Comparison of ENCODE assay signal across 8 cellular contexts in the genomic region with DNA sequence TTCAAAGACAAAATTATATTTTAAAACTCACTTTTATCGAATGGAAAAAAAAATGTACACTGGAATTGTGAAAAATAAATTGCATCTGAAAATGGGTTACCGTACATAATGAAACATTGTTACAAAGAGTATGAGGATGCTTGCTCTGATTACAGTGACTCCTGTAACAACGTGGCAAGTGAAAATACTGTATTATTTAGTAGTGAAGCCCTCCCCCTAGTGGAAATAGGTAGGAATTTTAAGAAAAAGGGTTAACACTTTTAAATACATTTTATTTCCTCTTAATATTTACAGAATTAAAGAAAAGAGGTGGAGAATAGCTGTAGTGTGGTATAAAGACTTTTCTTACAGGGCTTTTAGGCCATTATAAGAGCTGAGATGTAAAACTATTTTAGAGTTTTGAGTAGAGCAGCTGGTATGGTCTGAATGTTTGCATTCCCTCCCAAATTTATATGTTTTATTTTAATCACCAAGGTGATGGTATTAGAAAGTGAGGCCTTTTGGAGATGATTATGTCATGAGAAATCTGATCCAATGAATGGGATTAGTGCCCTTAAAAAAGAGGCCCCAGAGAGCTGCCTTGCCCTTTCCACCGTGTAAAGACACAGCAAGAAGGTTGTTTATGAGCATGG. TPM values are rescaled to one million over a fixed set of nuclear protein-coding genes. Genes with fewer than 3 reads are reported as not detected.
DNase-seq lines count a peak whose midpoint lies in the region; ATAC-seq and TF ChIP-seq lines count a peak whose summit lies in the region.

No MANE protein-coding gene starts in this region.

- peaks cover 5% of the 10 kb centered on the region for H3K36me3 Mint-ChIP-seq in activated T-cell treated with anti-CD3 and anti-CD28 coated beads, Interleukin-2, amount 50 U/mL, for 4 hours (ENCODE audit: insufficient read depth)
- H3K36me3 Mint-ChIP-seq in activated T-cell treated with anti-CD3 and anti-CD28 coated beads, Interleukin-2, amount 50 U/mL, for 24 hours (ENCODE audit: low read depth): peaks cover 13% of the 10 kb centered on the region
- no peaks in the 10 kb centered on the region for H3K36me3 Mint-ChIP-seq in brain

- H3K27ac Mint-ChIP-seq in activated T-cell treated with anti-CD3 and anti-CD28 coated beads, Interleukin-2, amount 50 U/mL, for 24 hours: no peak overlapping the region
- H3K27ac Mint-ChIP-seq in brain: no peak overlapping the region

- peaks cover 7% of the 10 kb centered on the region for H3K4me1 Mint-ChIP-seq in activated T-cell treated with anti-CD3 and anti-CD28 coated beads, Interleukin-2, amount 50 U/mL, for 4 hours (ENCODE audit: low read depth)
- H3K4me1 Mint-ChIP-seq in activated T-cell treated with anti-CD3 and anti-CD28 coated beads, Interleukin-2, amount 50 U/mL, for 24 hours (ENCODE audit: low read depth): peaks cover 2% of the 10 kb centered on the region
- peaks cover 10% of the 10 kb centered on the region for H3K4me1 Mint-ChIP-seq in brain

- peak; percentile 65 to 70 for ATAC-seq in activated T-cell treated with anti-CD3 and anti-CD28 coated beads, Interleukin-2, amount 50 U/mL, for 4 hours
- peak; percentile 57 for ATAC-seq in HG03103 (IDR thresholded peaks at IDR 0.05; ENCODE audit: low read depth, unreplicated experiment)
- no peak for ATAC-seq in HG03045 (IDR thresholded peaks at IDR 0.05; ENCODE audit: unreplicated experiment)

- H3K4me3 Mint-ChIP-seq in activated T-cell treated with anti-CD3 and anti-CD28 coated beads, Interleukin-2, amount 50 U/mL, for 4 hours: no peak overlapping the region
- no peak overlapping the region for H3K4me3 Mint-ChIP-seq in activated T-cell treated with anti-CD3 and anti-CD28 coated beads, Interleukin-2, amount 50 U/mL, for 24 hours
- H3K4me3 Mint-ChIP-seq in brain: no peak overlapping the region

- peaks cover 0 to 5% (median 0%) of the 10 kb centered on the region in 3 donors for H3K36me3 ChIP-seq in tibial artery

- H3K27me3 Mint-ChIP-seq in activated T-cell treated with anti-CD3 and anti-CD28 coated beads, Interleukin-2, amount 50 U/mL, for 4 hours (ENCODE audit: low read depth): peaks cover 6% of the 10 kb centered on the region
- H3K27me3 Mint-ChIP-seq in activated T-cell treated with anti-CD3 and anti-CD28 coated beads, Interleukin-2, amount 50 U/mL, for 24 hours: no peaks in the 10 kb centered on the region
- peaks cover 14% of the 10 kb centered on the region for H3K27me3 Mint-ChIP-seq in brain

- intact Hi-C loops in tibial artery (cut with DNase I; ENCODE audit: low total_unique reads): loop anchor here (2.0 to 10.0 kb wide), 5 partner anchors 57 to 790 kb away; partner anchors contain the start of genes CWC15, KDM4D and SESN3

- no peaks in the 10 kb centered on the region for H3K27me3 ChIP-seq in tibial artery

- DNase-seq in activated T-cell treated with anti-CD3 and anti-CD28 coated beads, Interleukin-2, amount 50 U/mL, for 4 hours: no peak
- no peak for DNase-seq in activated T-cell treated with anti-CD3 and anti-CD28 coated beads, Interleukin-2, amount 50 U/mL, for 24 hours
- DNase-seq in NCI-H460 (ENCODE audit: extremely low read depth, low read depth) (peak; percentile 58), iris pigment epithelial cell (ENCODE audit: low read depth) (peak; percentile 60), tibial artery (no peak)

- H3K9me3 ChIP-seq in tibial artery: no peaks in the 10 kb centered on the region

- H3K9me3 Mint-ChIP-seq in activated T-cell treated with anti-CD3 and anti-CD28 coated beads, Interleukin-2, amount 50 U/mL, for 4 hours: no peaks in the 10 kb centered on the region
- no peaks in the 10 kb centered on the region for H3K9me3 Mint-ChIP-seq in activated T-cell treated with anti-CD3 and anti-CD28 coated beads, Interleukin-2, amount 50 U/mL, for 24 hours
- no peaks in the 10 kb centered on the region for H3K9me3 Mint-ChIP-seq in brain

- H3K4me1 ChIP-seq in tibial artery: no peaks in the 10 kb centered on the region

- H3K27ac ChIP-seq in tibial artery: no peak overlapping the region

- no peak overlapping the region for H3K4me3 ChIP-seq in tibial artery

- TF ChIP-seq CTCF in brain (conservative IDR thresholded peaks at IDR 0.05): peak; percentile 89 to 94
- TF ChIP-seq CTCF in tibial artery (IDR thresholded peaks at IDR 0.05): peak; percentile 64 to 88

RNA-seq across cellular contexts. Expression of gene FAM76B, which starts 25.2 kb away (rescaled TPM):
- total RNA-seq in activated T-cell treated with anti-CD3 and anti-CD28 coated beads, Interleukin-2, amount 50 U/mL, for 4 hours: 10 to 100 TPM; 19.8 to 25.3 (median 23.2) TPM
- total RNA-seq in NCI-H460 (2014; rRNA removed; shearing (Covaris generic)): 19.6 and 21.1 TPM in 2 replicates
- polyA plus RNA-seq in NCI-H460 (2014; cell fraction: nucleus; rRNA removed): 29.4 and 61.8 TPM in 2 replicates
- polyA plus RNA-seq in brain (ENCODE audit: insufficient read depth, low read depth, low replicate concordance): 4.6 TPM

RNA-seq across cellular contexts. Expression of gene CEP57, which starts 25.9 kb away (rescaled TPM):
- 10 to 100 TPM; 27.7 to 40.1 (median 39.0) TPM for total RNA-seq in activated T-cell treated with anti-CD3 and anti-CD28 coated beads, Interleukin-2, amount 50 U/mL, for 4 hours
- 42.0 and 45.6 TPM in 2 replicates for total RNA-seq in NCI-H460 (2014; rRNA removed; shearing (Covaris generic))
- polyA plus RNA-seq in NCI-H460 (2014; cell fraction: nucleus; rRNA removed): 29.7 and 31.2 TPM in 2 replicates
- 23.0 TPM for polyA plus RNA-seq in brain (ENCODE audit: insufficient read depth, low read depth, low replicate concordance)

Comparison
In these comparisons a context has a peak if more than half of its experiments do, and no peak if none do; other contexts are left out.
1. DNase-seq: peak in NCI-H460 (single experiment) and iris pigment epithelial cell (single experiment); none in activated T-cell treated with anti-CD3 and anti-CD28 coated beads, Interleukin-2, amount 50 U/mL, for 4 hours (single experiment), activated T-cell treated with anti-CD3 and anti-CD28 coated beads, Interleukin-2, amount 50 U/mL, for 24 hours (single experiment) and tibial artery (0 of 2).